In genomic region chr1:40906781-40907400, GRCh38 we compare ENCODE assay signal across 15 cellular contexts. TPM values are rescaled to one million over a fixed set of nuclear protein-coding genes. Genes with fewer than 3 reads are reported as not detected.
DNase-seq lines count a peak whose midpoint lies in the region; ATAC-seq and TF ChIP-seq lines count a peak whose summit lies in the region.
"Had no signal": no experiment of that assay in that cellular context is flagged by ENCODE, and none has a peak within 500 bp of the region (broad histone marks: within the 10 kb centered on the region; RNA-seq: fewer than 3 reads in every experiment).

No MANE protein-coding gene starts in this region.

- no peaks in the 10 kb centered on the region for H3K36me3 Mint-ChIP-seq in MCF 10A (ENCODE audit: insufficient read depth, unreplicated experiment)
- H3K36me3 Mint-ChIP-seq in naive thymus-derived CD4-positive, alpha-beta T cell, result no peaks in the 10 kb centered on the region

- 37% methylated on average over 3 of the region's 3 CpGs for WGBS in mammary epithelial cell (ENCODE audit: low coverage, missing lambda C conversion rate)
- 76% methylated on average over 3 of the region's 3 CpGs for WGBS in SK-N-SH (ENCODE audit: low lambda C conversion rate)

- peak overlapping the region; percentile 27 to 52 for H3K27ac ChIP-seq in breast epithelium
- H3K27ac ChIP-seq in mammary epithelial cell (ENCODE audit: insufficient read depth, low read depth, low read length), result no peak overlapping the region
- H3K27ac ChIP-seq in naive thymus-derived CD4-positive, alpha-beta T cell (ENCODE audit: low read depth, low read length), result no peak overlapping the region
- no peak overlapping the region for H3K27ac ChIP-seq in SK-N-SH (ENCODE audit: low read depth in 2 of 2, low read length in 1 of 2)
- H3K27ac ChIP-seq: SJCRH30 had no signal

- no peaks in the 10 kb centered on the region for H3K79me2 ChIP-seq in mammary epithelial cell (ENCODE audit: insufficient read depth, low read length)
- no peaks in the 10 kb centered on the region for H3K79me2 ChIP-seq in SK-N-SH (ENCODE audit: insufficient read depth)

- H3K27ac Mint-ChIP-seq in MCF 10A (ENCODE audit: low read depth, unreplicated experiment), result no peak overlapping the region
- no peak overlapping the region for H3K27ac Mint-ChIP-seq in naive thymus-derived CD4-positive, alpha-beta T cell
- H3K27ac Mint-ChIP-seq: IgD-negative memory B cell had no signal

- H3K4me1 Mint-ChIP-seq in MCF 10A (ENCODE audit: insufficient read depth, unreplicated experiment), result peaks cover 13% of the 10 kb centered on the region
- peaks cover 0 to 1% (median 0%) of the 10 kb centered on the region in 7 donors for H3K4me1 Mint-ChIP-seq in naive thymus-derived CD4-positive, alpha-beta T cell
- H3K4me1 Mint-ChIP-seq: IgD-negative memory B cell had no signal

- ATAC-seq in naive thymus-derived CD4-positive, alpha-beta T cell, result no peak
- ATAC-seq in sciatic nerve, result no peak

- intact Hi-C loops in breast epithelium (cut with DNase I; ENCODE audit: low total_unique reads) (no loop called here), MCF 10A (cut with micrococcal nuclease) (no loop called here), mammary epithelial cell (cut with micrococcal nuclease) (no loop called here), sciatic nerve (cut with DNase I) (no loop called here)
- intact Hi-C loops in naive thymus-derived CD4-positive, alpha-beta T cell (cut with micrococcal nuclease), result no loop called here

- CTCF ChIA-PET in MCF 10A (lab: Yijun Ruan, JAX) (interaction anchor here (0.5 to 1.4 kb wide), 4 partner anchors 32 to 59 kb away, joined by 3 to 4 read pairs (median 4); no protein-coding TSS in a partner anchor), mammary epithelial cell (lab: Charles Lee; ENCODE audit: low non-redundant PET) (no interaction called here), SK-N-SH (lab: Yijun Ruan, JAX) (interaction anchor here (1.1 kb wide), 1 partner anchor 58 kb away, joined by 4 read pairs; no protein-coding TSS in a partner anchor)
- CTCF ChIA-PET in naive thymus-derived CD4-positive, alpha-beta T cell (lab: Charles Lee), result no interaction called here

- H3F3A ChIP-seq in SK-N-SH (replicated peaks; ENCODE audit: insufficient read depth), result no peaks in the 10 kb centered on the region

- H3K9me3 ChIP-seq in breast epithelium (no peaks in the 10 kb centered on the region), mammary epithelial cell (replicated peaks; ENCODE audit: insufficient read depth, low read length) (no peaks in the 10 kb centered on the region), SK-N-SH (no peaks in the 10 kb centered on the region)
- H3K9me3 ChIP-seq in naive thymus-derived CD4-positive, alpha-beta T cell (ENCODE audit: control insufficient read depth in 2 of 3, low read length in 3 of 3), result no peaks in the 10 kb centered on the region
- H3K9me3 ChIP-seq: BLaER1 treated with 17β-estradiol and CSF1 and Interleukin-3, amounts not matched to agents 10 nM and 100 nM; SJCRH30 had no signal

- no peak for TF ChIP-seq POLR2A in breast epithelium (IDR thresholded peaks at IDR 0.05)

- DNase-seq in breast epithelium (ENCODE audit: low spot score in 2 of 2), result no peak
- no peak for DNase-seq in MCF 10A (ENCODE audit: unreplicated experiment)
- peak; percentile 56 for DNase-seq in NOMO-1 treated with DMSO at 0.1 percent for 48 hours (lab: John Stamatoyannopoulos, UW; ENCODE audit: unreplicated experiment)
- DNase-seq in mammary epithelial cell, result no peak
- DNase-seq in naive thymus-derived CD4-positive, alpha-beta T cell, result no peak
- no peak for DNase-seq in stimulated activated CD8-positive, alpha-beta memory T cell treated with anti-CD3 and anti-CD28 coated beads, Interleukin-4, amount 100 ng/mL, for 48 hours
- no peak for DNase-seq in SK-N-SH
- DNase-seq in sciatic nerve (ENCODE audit: low spot score), result no peak
- DNase-seq: NCI-H1092 treated with DMSO at 0.1 percent for 48 hours, NCI-H2081 treated with DMSO at 0.1 percent for 48 hours, NCI-H510A, NCI-H774, SJCRH30 had no signal

- no peak overlapping the region for H3K4me3 Mint-ChIP-seq in MCF 10A (ENCODE audit: unreplicated experiment)
- no peak overlapping the region for H3K4me3 Mint-ChIP-seq in naive thymus-derived CD4-positive, alpha-beta T cell
- H3K4me3 Mint-ChIP-seq: IgD-negative memory B cell had no signal

- TF ChIP-seq CTCF in breast epithelium (IDR thresholded peaks at IDR 0.05) (no peak), MCF 10A (IDR thresholded peaks at IDR 0.05; ENCODE audit: unreplicated experiment) (no peak), mammary epithelial cell (conservative IDR thresholded peaks at IDR 0.05 in 1 of 2, IDR thresholded peaks at IDR 0.05 in 1 of 2; ENCODE audit: extremely low read depth in 1 of 2, insufficient read depth in 1 of 2, low read depth in 1 of 2, low read length in 2 of 2) (no peak), SK-N-SH (IDR thresholded peaks at IDR 0.05) (no peak)

- BruUV-seq in MCF 10A (replicated peaks; lab: Mats Ljungman, UMichigan) (no TSS peak), mammary epithelial cell (replicated peaks; lab: Mats Ljungman, UMichigan) (no TSS peak)

- dilution Hi-C loops in mammary epithelial cell (cut with HindIII; ENCODE audit: low sequenced_read_pairs), result no loop called here

- no peaks in the 10 kb centered on the region for H3K9me2 ChIP-seq in SK-N-SH

- H3K4me1 ChIP-seq in breast epithelium (peaks cover 0 to 8% of the 10 kb centered on the region in 2 donors), mammary epithelial cell (ENCODE audit: insufficient read depth, low read length) (peaks cover 18% of the 10 kb centered on the region), SK-N-SH (ENCODE audit: control insufficient read depth in 1 of 2, insufficient read depth in 2 of 2, low read depth in 1 of 2, low read length in 1 of 2) (peaks cover 0 to 9% of the 10 kb centered on the region in 2 experiments; a peak in 2 of 4 replicates)
- no peaks in the 10 kb centered on the region for H3K4me1 ChIP-seq in naive thymus-derived CD4-positive, alpha-beta T cell (ENCODE audit: control insufficient read depth in 2 of 2, insufficient read depth in 2 of 2, low read length in 2 of 2)
- H3K4me1 ChIP-seq: SJCRH30 had no signal

- TF ChIP-seq EP300 in SK-N-SH (IDR thresholded peaks at IDR 0.05; ENCODE audit: borderline replicate concordance in 1 of 2, low read depth in 1 of 2, low read length in 1 of 2), result no peak

- in situ Hi-C loops in mammary epithelial cell (cut with MboI; ENCODE audit: low sequenced_read_pairs in 2 of 2), result no loop called here

- no peaks in the 10 kb centered on the region for H3K27me3 Mint-ChIP-seq in MCF 10A (ENCODE audit: insufficient read depth, unreplicated experiment)
- H3K27me3 Mint-ChIP-seq in naive thymus-derived CD4-positive, alpha-beta T cell, result peaks cover 0 to 13% (median 0%) of the 10 kb centered on the region in 5 donors

- H4K20me1 ChIP-seq in mammary epithelial cell (ENCODE audit: insufficient read depth, low read length), result no peaks in the 10 kb centered on the region
- H4K20me1 ChIP-seq in SK-N-SH (ENCODE audit: insufficient read depth), result no peaks in the 10 kb centered on the region
- H4K20me1 ChIP-seq: BLaER1 treated with 17β-estradiol and CSF1 and Interleukin-3, amounts not matched to agents 10 nM and 100 nM had no signal

- POLR2A ChIA-PET in MCF 10A (lab: Yijun Ruan, JAX) (no interaction called here), SK-N-SH (lab: Yijun Ruan, JAX) (no interaction called here)
- POLR2A ChIA-PET in naive thymus-derived CD4-positive, alpha-beta T cell (lab: Charles Lee), result interaction anchor here (0.6 kb wide), 1 partner anchor 11 kb away, joined by 3 read pairs; no protein-coding TSS in a partner anchor

- H3K9me3 Mint-ChIP-seq in MCF 10A (ENCODE audit: unreplicated experiment), result no peaks in the 10 kb centered on the region
- H3K9me3 Mint-ChIP-seq in naive thymus-derived CD4-positive, alpha-beta T cell, result no peaks in the 10 kb centered on the region
- H3K9me3 Mint-ChIP-seq: IgD-negative memory B cell had no signal

- H3K4me3 ChIP-seq in breast epithelium (no peak overlapping the region), mammary epithelial cell (replicated peaks in 1 of 3; ENCODE audit: insufficient read depth in 1 of 3, low read depth in 2 of 3, low read length in 3 of 3) (no peak overlapping the region), SK-N-SH (ENCODE audit: low read depth in 2 of 2, low read length in 1 of 2) (no peak overlapping the region)
- H3K4me3 ChIP-seq in naive thymus-derived CD4-positive, alpha-beta T cell (ENCODE audit: low read length), result no peak overlapping the region
- H3K4me3 ChIP-seq: BLaER1 treated with 17β-estradiol and CSF1 and Interleukin-3, amounts not matched to agents 10 nM and 100 nM; SJCRH30 had no signal

- H3K27me3 ChIP-seq in breast epithelium, result no peaks in the 10 kb centered on the region
- H3K27me3 ChIP-seq in mammary epithelial cell (ENCODE audit: insufficient read depth, low read length), result no peaks in the 10 kb centered on the region
- H3K27me3 ChIP-seq in naive thymus-derived CD4-positive, alpha-beta T cell (ENCODE audit: control insufficient read depth in 2 of 2, insufficient read depth in 2 of 2, low read length in 2 of 2), result no peaks in the 10 kb centered on the region
- H3K27me3 ChIP-seq in SK-N-SH (ENCODE audit: insufficient read depth), result no peaks in the 10 kb centered on the region
- H3K27me3 ChIP-seq: BLaER1 treated with 17β-estradiol and CSF1 and Interleukin-3, amounts not matched to agents 10 nM and 100 nM; SJCRH30 had no signal

- no peaks in the 10 kb centered on the region for H3K36me3 ChIP-seq in breast epithelium
- H3K36me3 ChIP-seq in mammary epithelial cell (ENCODE audit: insufficient read depth, low read length), result no peaks in the 10 kb centered on the region
- no peaks in the 10 kb centered on the region for H3K36me3 ChIP-seq in naive thymus-derived CD4-positive, alpha-beta T cell (ENCODE audit: control insufficient read depth in 2 of 3, insufficient read depth in 3 of 3, low read length in 3 of 3)
- no peaks in the 10 kb centered on the region for H3K36me3 ChIP-seq in SK-N-SH (replicated peaks in 1 of 2; ENCODE audit: control insufficient read depth in 1 of 2, insufficient read depth in 2 of 2, low read length in 1 of 2)
- H3K36me3 ChIP-seq: BLaER1 treated with 17β-estradiol and CSF1 and Interleukin-3, amounts not matched to agents 10 nM and 100 nM; SJCRH30 had no signal

- H2AFZ ChIP-seq in mammary epithelial cell (ENCODE audit: low read depth, low read length), result peak overlapping the region; percentile 52
- no peak overlapping the region for H2AFZ ChIP-seq in SK-N-SH (ENCODE audit: low read depth)

- H3K4me2 ChIP-seq in mammary epithelial cell (ENCODE audit: insufficient read depth, low read depth, low read length) (no peak overlapping the region), SK-N-SH (no peak overlapping the region)

- H3K9ac ChIP-seq in mammary epithelial cell (ENCODE audit: insufficient read depth, low read length) (no peak overlapping the region), SK-N-SH (no peak overlapping the region)
- H3K9ac ChIP-seq: BLaER1 treated with 17β-estradiol and CSF1 and Interleukin-3, amounts not matched to agents 10 nM and 100 nM had no signal

- TF ChIP-seq RAD21 in SK-N-SH (IDR thresholded peaks at IDR 0.05; ENCODE audit: low read length), result no peak

RNA-seq across cellular contexts. Expression of gene CITED4, which starts 44.7 kb away (rescaled TPM):
- total RNA-seq in breast epithelium (100 to 1,000 TPM in 1 of 3 donors, 10 to 100 TPM in 2; 12.2 to 136 (median 26.9) TPM), MCF 10A (2022) (22.5 and 43.5 TPM in 2 replicates), mammary epithelial cell (100 to 1,000 TPM in 1 of 2 donors, 10 to 100 TPM in 1; 54.8 to 140 TPM), sciatic nerve (5.6 TPM)
- polyA plus RNA-seq in mammary epithelial cell (27.5 TPM), SK-N-SH (2012; rRNA removed) (5.9 and 10.1 TPM in 2 replicates)
- polyA minus RNA-seq in mammary epithelial cell, result 24.0 TPM
- 10 to 100 TPM; 20.5 to 42.8 (median 21.5) TPM for total RNA-seq in naive thymus-derived CD4-positive, alpha-beta T cell
- polyA plus RNA-seq in naive thymus-derived CD4-positive, alpha-beta T cell, result 10 to 100 TPM; 28.9 to 37.9 TPM
- polyA plus RNA-seq in SK-N-SH (2012; cell fraction: cytosol; rRNA removed), result 6.7 and 10.0 TPM in 2 replicates
- 5.6 and 13.0 TPM in 2 replicates for polyA plus RNA-seq in SK-N-SH (2012; cell fraction: nucleus; rRNA removed)
- total RNA-seq: SJCRH30 had no signal

Comparison
In these comparisons a context has a peak if more than half of its experiments do, and no peak if none do; other contexts are left out.
1. H3K27ac ChIP-seq: peak in breast epithelium (2 of 2); none in mammary epithelial cell (single experiment), naive thymus-derived CD4-positive, alpha-beta T cell (single experiment) and SK-N-SH (0 of 2).
2. CTCF ChIA-PET loops: an anchor here in MCF 10A (0.5 to 1.4 kb wide) and SK-N-SH (1.1 kb wide); none called in mammary epithelial cell and naive thymus-derived CD4-positive, alpha-beta T cell.